Comparison of ENCODE assay signal across 8 cellular contexts in the genomic region with DNA sequence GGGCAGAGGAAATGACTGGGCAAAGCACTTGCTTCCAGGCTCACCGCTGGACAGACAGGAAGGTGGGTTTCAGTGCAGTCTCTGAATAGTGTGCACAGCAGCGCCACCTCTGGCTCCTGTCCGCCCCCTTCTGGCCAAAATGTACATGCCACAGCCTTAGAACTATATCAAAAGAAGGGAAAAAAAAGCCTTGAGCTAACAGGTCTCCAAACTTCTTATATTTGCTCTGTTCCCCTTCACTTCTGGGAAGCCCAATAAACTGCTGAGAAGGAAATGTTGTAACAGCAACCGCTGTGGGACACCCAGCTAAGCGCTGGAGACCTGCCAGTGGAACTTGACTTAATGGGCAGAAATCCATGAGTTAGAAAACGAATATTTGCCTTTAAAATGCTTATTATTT. TPM values are rescaled to one million over a fixed set of nuclear protein-coding genes. Genes with fewer than 3 reads are reported as not detected.
DNase-seq lines count a peak whose midpoint lies in the region; ATAC-seq and TF ChIP-seq lines count a peak whose summit lies in the region.

No MANE protein-coding gene starts in this region.

- H3K27me3 Mint-ChIP-seq in activated CD4-positive, alpha-beta T cell treated with anti-CD3 and anti-CD28 coated beads for 36 hours = no peaks in the 10 kb centered on the region

- H3K36me3 ChIP-seq in H7 (replicated peaks; ENCODE audit: control insufficient read depth, insufficient read depth, low read length) (peaks cover 10% of the 10 kb centered on the region), lower lobe of right lung (peaks cover 59% of the 10 kb centered on the region)

- H3K4me3 ChIP-seq in AG10803 (ENCODE audit: low read length) (no peak overlapping the region), H7 (ENCODE audit: insufficient read depth, low read depth, low read length) (no peak overlapping the region), coronary artery (no peak overlapping the region), lower lobe of right lung (no peak overlapping the region)

- H3K27ac ChIP-seq in coronary artery (no peak overlapping the region), lower lobe of right lung (no peak overlapping the region)

- no peak overlapping the region for H3K27ac Mint-ChIP-seq in activated CD4-positive, alpha-beta T cell treated with anti-CD3 and anti-CD28 coated beads for 36 hours

- no peak overlapping the region for H3K4me3 Mint-ChIP-seq in activated CD4-positive, alpha-beta T cell treated with anti-CD3 and anti-CD28 coated beads for 36 hours

- CTCF ChIA-PET in activated CD4-positive, alpha-beta T cell treated with anti-CD3 and anti-CD28 coated beads for 36 hours (lab: Charles Lee) = interaction anchor here (0.6 to 5.8 kb wide), 24 partner anchors 10 to 1463 kb away, joined by 3 to 64 read pairs (median 6); partner anchors contain the start of genes COG7 and SCNN1G

- H3K27me3 ChIP-seq in H7 (ENCODE audit: control insufficient read depth, insufficient read depth, low read length) = no peaks in the 10 kb centered on the region
- no peaks in the 10 kb centered on the region for H3K27me3 ChIP-seq in lower lobe of right lung (ENCODE audit: low read depth)

- no peaks in the 10 kb centered on the region for H3K9me3 ChIP-seq in lower lobe of right lung

- peak; percentile 96 for ATAC-seq in activated CD4-positive, alpha-beta T cell treated with anti-CD3 and anti-CD28 coated beads for 36 hours
- peak; percentile 88 to 92 for ATAC-seq in lower lobe of right lung
- ATAC-seq in GM21381 (IDR thresholded peaks at IDR 0.05; ENCODE audit: unreplicated experiment) = no peak

- DNase-seq in AG10803 (ENCODE audit: low read depth) (peak; percentile 36), H7 (peak; percentile 80), NCI-H510A treated with DMSO at 0.1 percent for 48 hours (lab: John Stamatoyannopoulos, UW) (peak; percentile 78), coronary artery (ENCODE audit: low spot score) (no peak), lower lobe of right lung (peak; percentile 80)
- peak; percentile 81 for DNase-seq in activated CD4-positive, alpha-beta T cell treated with anti-CD3 and anti-CD28 coated beads for 36 hours
- peak; percentile 40 for DNase-seq in stimulated activated CD8-positive, alpha-beta memory T cell treated with anti-CD3 and anti-CD28 coated beads, Interleukin-15, amount 100 ng/mL, for 1 hour (ENCODE audit: low read depth)

- no peaks in the 10 kb centered on the region for H3K9me3 Mint-ChIP-seq in activated CD4-positive, alpha-beta T cell treated with anti-CD3 and anti-CD28 coated beads for 36 hours (ENCODE audit: low read depth)

- H3K4me1 ChIP-seq in lower lobe of right lung = peaks cover 18% of the 10 kb centered on the region

- TF ChIP-seq CTCF in AG10803 (conservative IDR thresholded peaks at IDR 0.05; ENCODE audit: low read length) (peak; percentile 80), coronary artery (IDR thresholded peaks at IDR 0.05) (peak; percentile 57), lower lobe of right lung (IDR thresholded peaks at IDR 0.05) (peak; percentile 85)

- no peaks in the 10 kb centered on the region for H3K4me1 Mint-ChIP-seq in activated CD4-positive, alpha-beta T cell treated with anti-CD3 and anti-CD28 coated beads for 36 hours

- POLR2A ChIA-PET in activated CD4-positive, alpha-beta T cell treated with anti-CD3 and anti-CD28 coated beads for 36 hours (lab: Charles Lee) = no interaction called here

- intact Hi-C loops in activated CD4-positive, alpha-beta T cell treated with anti-CD3 and anti-CD28 coated beads for 36 hours (cut with DNase I, micrococcal nuclease) = loop anchor here in 1 of 2 experiments (1.0 to 10.0 kb wide), 3 partner anchors 17 to 351 kb away; no protein-coding TSS in a partner anchor
- intact Hi-C loops in lower lobe of right lung (cut with DNase I) = loop anchor here (5.0 kb wide), 1 partner anchor 253 kb away; the partner anchor contains the start of gene SCNN1G

- H3K36me3 Mint-ChIP-seq in activated CD4-positive, alpha-beta T cell treated with anti-CD3 and anti-CD28 coated beads for 36 hours (ENCODE audit: low read depth) = peaks cover 29% of the 10 kb centered on the region

RNA-seq across cellular contexts. Expression of gene COG7, which starts 17.5 kb away (rescaled TPM):
- total RNA-seq in H7 (2014; rRNA removed; shearing (Covaris generic)) = 17.1 and 26.4 TPM in 2 replicates
- total RNA-seq in activated CD4-positive, alpha-beta T cell treated with anti-CD3 and anti-CD28 coated beads for 36 hours = 10 to 100 TPM; 18.1 to 19.9 TPM
- 21.3 TPM for total RNA-seq in lower lobe of right lung
